8 cellular contexts compared by ENCODE assay signal in genomic region chr17:68197091-68197996, GRCh38. TPM values are rescaled to one million over a fixed set of nuclear protein-coding genes. Genes with fewer than 3 reads are reported as not detected.
DNase-seq lines count a peak whose midpoint lies in the region; ATAC-seq and TF ChIP-seq lines count a peak whose summit lies in the region.

No MANE protein-coding gene starts in this region.

- ATAC-seq in CD8-positive, alpha-beta T cell = peak; percentile 30
- peak; percentile 16 for ATAC-seq in mucosa of descending colon
- no peak for ATAC-seq in HG03045 (IDR thresholded peaks at IDR 0.05; ENCODE audit: unreplicated experiment)
- no peak for ATAC-seq in HG03159 (IDR thresholded peaks at IDR 0.05; ENCODE audit: unreplicated experiment)

- intact Hi-C loops in CD8-positive, alpha-beta T cell (cut with DNase I, micrococcal nuclease) = no loop called here
- intact Hi-C loops in mucosa of descending colon (cut with DNase I, micrococcal nuclease) = no loop called here

- peaks cover 12% of the 10 kb centered on the region for H3K27me3 Mint-ChIP-seq in CD8-positive, alpha-beta T cell (ENCODE audit: low read depth)
- peaks cover 97% of the 10 kb centered on the region for H3K27me3 Mint-ChIP-seq in brain

- POLR2A ChIA-PET in CD8-positive, alpha-beta T cell (lab: Charles Lee) = interaction anchor here (0.6 to 6.8 kb wide), 5 partner anchors 8 to 263 kb away, joined by 3 to 115 read pairs (median 4); partner anchors contain the start of genes AMZ2 and ARSG

- peak in 5 of 7 experiments; percentile 15 to 65 (median 42) for DNase-seq in CD8-positive, alpha-beta T cell
- peak; percentile 4 for DNase-seq in NCI-H1105 treated with DMSO at 0.1 percent for 48 hours (lab: John Stamatoyannopoulos, UW)
- peak; percentile 33 to 66 (median 53) for DNase-seq in mucosa of descending colon
- DNase-seq in superior temporal gyrus (ENCODE audit: extremely low spot score) = no peak
- no peak for DNase-seq in H4 (ENCODE audit: low spot score)

- H3K36me3 Mint-ChIP-seq in CD8-positive, alpha-beta T cell = peaks cover 2% of the 10 kb centered on the region
- H3K36me3 Mint-ChIP-seq in brain = no peaks in the 10 kb centered on the region

- H3K9me3 ChIP-seq in CD8-positive, alpha-beta T cell (ENCODE audit: low read length) = no peaks in the 10 kb centered on the region
- H3K9me3 ChIP-seq in mucosa of descending colon = no peaks in the 10 kb centered on the region

- H3K27ac ChIP-seq in CD8-positive, alpha-beta T cell (ENCODE audit: low read depth, low read length) = no peak overlapping the region

- H3K9me3 Mint-ChIP-seq in CD8-positive, alpha-beta T cell = no peaks in the 10 kb centered on the region
- H3K9me3 Mint-ChIP-seq in brain = peaks cover 0 to 2% (median 0%) of the 10 kb centered on the region in 5 experiments

- no peak overlapping the region for H3K27ac Mint-ChIP-seq in CD8-positive, alpha-beta T cell
- H3K27ac Mint-ChIP-seq in brain = no peak overlapping the region

- peak overlapping the region; percentile 56 for H3K4me3 ChIP-seq in CD8-positive, alpha-beta T cell (ENCODE audit: low read depth, low read length)
- H3K4me3 ChIP-seq in mucosa of descending colon = no peak overlapping the region

- peaks cover 13% of the 10 kb centered on the region for H3K27me3 ChIP-seq in CD8-positive, alpha-beta T cell (ENCODE audit: insufficient read depth, low read length)

- H3K4me1 ChIP-seq in CD8-positive, alpha-beta T cell (ENCODE audit: insufficient read depth, low read length) = peaks cover 49% of the 10 kb centered on the region
- peaks cover 29% of the 10 kb centered on the region for H3K4me1 ChIP-seq in mucosa of descending colon (ENCODE audit: low read depth)

- peak overlapping the region; percentile 89 for H3K4me3 Mint-ChIP-seq in CD8-positive, alpha-beta T cell
- H3K4me3 Mint-ChIP-seq in brain = peak overlapping the region; percentile 59 to 78 (median 63)

- H3K4me1 Mint-ChIP-seq in CD8-positive, alpha-beta T cell (ENCODE audit: low read depth) = peaks cover 33% of the 10 kb centered on the region
- peaks cover 22% of the 10 kb centered on the region for H3K4me1 Mint-ChIP-seq in brain

- CTCF ChIA-PET in CD8-positive, alpha-beta T cell (lab: Charles Lee) = interaction anchor here (1.6 to 12.2 kb wide), 3 partner anchors 15 to 266 kb away, joined by 4 to 226 read pairs (median 180); no protein-coding TSS in a partner anchor

- no peak for TF ChIP-seq CTCF in CD8-positive, alpha-beta T cell (IDR thresholded peaks at IDR 0.05)
- TF ChIP-seq CTCF in brain (conservative IDR thresholded peaks at IDR 0.05) (no peak), mucosa of descending colon (IDR thresholded peaks at IDR 0.05) (no peak)

- H3K36me3 ChIP-seq in CD8-positive, alpha-beta T cell (ENCODE audit: insufficient read depth, low read length) = no peaks in the 10 kb centered on the region
- no peaks in the 10 kb centered on the region for H3K36me3 ChIP-seq in mucosa of descending colon (ENCODE audit: low read depth)

RNA-seq across cellular contexts. Expression of gene AMZ2, which starts 50.5 kb away (rescaled TPM):
- total RNA-seq in CD8-positive, alpha-beta T cell = 10 to 100 TPM; 61.0 to 71.1 TPM
- 142 TPM for polyA plus RNA-seq in brain (ENCODE audit: insufficient read depth, low read depth, low replicate concordance)
- total RNA-seq in mucosa of descending colon = 10 to 100 TPM; 38.0 to 72.0 (median 44.6) TPM
- 180 and 190 TPM in 2 replicates for total RNA-seq in H4 (2014; rRNA removed; shearing (Covaris generic))

Comparison
In these comparisons a context has a peak if more than half of its experiments do, and no peak if none do; other contexts are left out.
1. ATAC-seq: peak in CD8-positive, alpha-beta T cell (single experiment) and mucosa of descending colon (single experiment); none in HG03045 (single experiment) and HG03159 (single experiment).
2. DNase-seq: peak in CD8-positive, alpha-beta T cell (5 of 7), NCI-H1105 treated with DMSO at 0.1 percent for 48 hours (single experiment) and mucosa of descending colon (3 of 3); none in superior temporal gyrus (single experiment) and H4 (single experiment).